In the genomic region with DNA sequence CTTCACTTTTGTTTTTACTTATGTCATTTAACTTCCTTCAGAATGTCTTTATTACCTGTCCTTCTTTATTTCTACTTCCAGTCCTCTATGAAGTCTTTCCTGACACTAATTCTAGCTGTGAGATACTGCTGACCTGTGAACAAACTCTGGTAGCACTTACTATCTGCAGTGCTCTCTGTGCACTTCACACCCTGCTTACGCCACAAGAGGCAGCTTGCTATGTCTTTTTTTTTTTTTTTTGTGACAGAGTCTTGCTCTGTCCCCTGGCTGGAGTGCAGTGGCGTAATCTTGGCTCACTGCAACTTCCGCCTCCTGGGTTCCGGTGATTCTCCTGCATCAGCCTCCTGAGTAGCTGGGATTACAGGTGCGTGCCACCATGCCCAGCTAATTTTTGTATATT, we compare ENCODE assay signal across 8 cellular contexts. TPM values are rescaled to one million over a fixed set of nuclear protein-coding genes. Genes with fewer than 3 reads are reported as not detected.
DNase-seq lines count a peak whose midpoint lies in the region; ATAC-seq, FAIRE-seq and TF ChIP-seq lines count a peak whose summit lies in the region.
"Had no signal": no experiment of that assay in that cellular context is flagged by ENCODE, and none has a peak within 500 bp of the region (broad histone marks: within the 10 kb centered on the region; RNA-seq: fewer than 3 reads in every experiment).

No MANE protein-coding gene starts in this region.

- H2AFZ ChIP-seq in GM23248: peak overlapping the region; percentile 43; the same call in 1 of the 2 replicates

- peak overlapping the region; percentile 74 for H3K27ac Mint-ChIP-seq in stimulated activated memory B cell treated with anti-CD40 and anti-IgM and Interleukin-4, amounts not matched to agents 10 μg/mL and 1 μg/mL and 100 μg/mL, for 72 hours

- ATAC-seq in Right ventricle myocardium superior (ENCODE audit: poor library complexity): peak; percentile 73
- ATAC-seq in stimulated activated memory B cell treated with anti-CD40 and anti-IgM and Interleukin-4, amounts not matched to agents 10 μg/mL and 1 μg/mL and 100 μg/mL, for 72 hours: no peak
- ATAC-seq in GM21619 (IDR thresholded peaks at IDR 0.05; ENCODE audit: unreplicated experiment): no peak

- FAIRE-seq in kidney (lab: Jason Lieb, UNC): no peak

- peaks cover 76% of the 10 kb centered on the region for H3K79me2 ChIP-seq in GM23248 (ENCODE audit: insufficient read depth)

- no peaks in the 10 kb centered on the region for H3K27me3 ChIP-seq in GM23248 (replicated peaks; ENCODE audit: insufficient read depth)

- H3K4me2 ChIP-seq in GM23248 (ENCODE audit: unreplicated experiment): peak overlapping the region; percentile 35

- WGBS in GM23248 (ENCODE audit: low coverage in 1 of 2, low lambda C conversion rate in 2 of 2, missing lambda C conversion rate in 2 of 2), 2 experiments: 88 to 90% methylated on average over 5 of the region's 5 CpGs

- no peaks in the 10 kb centered on the region for H3K9me3 Mint-ChIP-seq in stimulated activated memory B cell treated with anti-CD40 and anti-IgM and Interleukin-4, amounts not matched to agents 10 μg/mL and 1 μg/mL and 100 μg/mL, for 72 hours

- CTCF ChIA-PET in RWPE1 (lab: Yijun Ruan, JAX): interaction anchor here (1.4 kb wide), 1 partner anchor 12 kb away, joined by 7 read pairs; the partner anchor contains the start of gene STIM1

- TF ChIP-seq CTCF in RWPE1 (conservative IDR thresholded peaks at IDR 0.05; ENCODE audit: low read depth) (no peak), kidney (IDR thresholded peaks at IDR 0.05; ENCODE audit: borderline replicate concordance, extremely low read depth, insufficient read depth) (no peak)

- H3K9me3 ChIP-seq in GM23248 (ENCODE audit: low read depth) (no peaks in the 10 kb centered on the region), kidney (ENCODE audit: control insufficient read depth in 1 of 2, low read length in 2 of 2) (no peaks in the 10 kb centered on the region)

- in situ Hi-C loops in GM23248 (cut with MboI): no loop called here

- H3K36me3 ChIP-seq in GM23248 (ENCODE audit: low read depth) (no peaks in the 10 kb centered on the region), kidney (ENCODE audit: control insufficient read depth in 1 of 2, insufficient read depth in 2 of 2, low read length in 2 of 2) (no peaks in the 10 kb centered on the region)

- peaks cover 19% of the 10 kb centered on the region for H3F3A ChIP-seq in GM23248 (ENCODE audit: insufficient read depth)

- H3K9ac ChIP-seq in GM23248 (0 out of 2 replicates have a peak overlapping the region, but pooled peaks have one; percentile 11), kidney (ENCODE audit: low read length in 2 of 2) (no peak overlapping the region)

- H3K4me1 Mint-ChIP-seq in stimulated activated memory B cell treated with anti-CD40 and anti-IgM and Interleukin-4, amounts not matched to agents 10 μg/mL and 1 μg/mL and 100 μg/mL, for 72 hours: peaks cover 85% of the 10 kb centered on the region

- H3K36me3 Mint-ChIP-seq in stimulated activated memory B cell treated with anti-CD40 and anti-IgM and Interleukin-4, amounts not matched to agents 10 μg/mL and 1 μg/mL and 100 μg/mL, for 72 hours: no peaks in the 10 kb centered on the region

- DNase-seq in GM23248 (no peak), RWPE1 (ENCODE audit: low spot score) (no peak), Right ventricle myocardium superior (peak; percentile 66), amygdala (lab: John Stamatoyannopoulos, UW) (no peak), kidney (no peak)
- DNase-seq: stimulated activated CD4-positive, alpha-beta T cell treated with anti-CD3 and anti-CD28 coated beads, Interleukin-4, amount 100 ng/mL, for 4 hours had no signal

- H3K4me3 Mint-ChIP-seq in stimulated activated memory B cell treated with anti-CD40 and anti-IgM and Interleukin-4, amounts not matched to agents 10 μg/mL and 1 μg/mL and 100 μg/mL, for 72 hours: peak overlapping the region; percentile 3

- no peaks in the 10 kb centered on the region for H3K27me3 Mint-ChIP-seq in stimulated activated memory B cell treated with anti-CD40 and anti-IgM and Interleukin-4, amounts not matched to agents 10 μg/mL and 1 μg/mL and 100 μg/mL, for 72 hours

- no peaks in the 10 kb centered on the region for H3K9me2 ChIP-seq in GM23248 (ENCODE audit: insufficient read depth)

- POLR2A ChIA-PET in RWPE1 (lab: Yijun Ruan, JAX; ENCODE audit: low non-redundant PET): no interaction called here

- H3K4me1 ChIP-seq in GM23248 (ENCODE audit: insufficient read depth) (peaks cover 23% of the 10 kb centered on the region), kidney (ENCODE audit: control insufficient read depth in 1 of 2, insufficient read depth in 1 of 2, low read depth in 1 of 2, low read length in 2 of 2) (peaks cover 16 to 17% of the 10 kb centered on the region in 2 donors)

- no peaks in the 10 kb centered on the region for H4K20me1 ChIP-seq in GM23248 (ENCODE audit: insufficient read depth)

- peak overlapping the region; percentile 29 for H3K27ac ChIP-seq in GM23248
- peak overlapping the region; percentile 53; the same call in 1 of the 2 replicates for H3K27ac ChIP-seq in RWPE1
- H3K27ac ChIP-seq in kidney (ENCODE audit: low read depth in 2 of 2, low read length in 2 of 2): no peak overlapping the region

- peak overlapping the region; percentile 20; the same call in 1 of the 2 replicates for H3K4me3 ChIP-seq in GM23248
- H3K4me3 ChIP-seq in kidney (ENCODE audit: low read length in 2 of 2): no peak overlapping the region

- intact Hi-C loops in Right ventricle myocardium superior (cut with DNase I): no loop called here
- intact Hi-C loops in kidney (cut with DNase I): no loop called here

RNA-seq across cellular contexts. Expression of gene STIM1, which starts 10.7 kb away (rescaled TPM):
- total RNA-seq in GM23248 (2014; rRNA removed; shearing (Covaris generic)): 24.6 and 63.4 TPM in 2 replicates
- polyA plus RNA-seq in GM23248 (2016; fragmentation: Nextera tagmentation; extraction: Ambion mirVana) (22.0 and 22.3 TPM in 2 replicates), kidney (ENCODE audit: insufficient read depth, low read depth, low replicate concordance) (15.7 TPM)
- total RNA-seq in Right ventricle myocardium superior (27.5 TPM), kidney (68.0 TPM)

RNA-seq across cellular contexts. Expression of gene RHOG, which starts 25.4 kb away (rescaled TPM):
- total RNA-seq in GM23248 (2014; rRNA removed; shearing (Covaris generic)): 42.0 and 45.5 TPM in 2 replicates
- polyA plus RNA-seq in GM23248 (2016; fragmentation: Nextera tagmentation; extraction: Ambion mirVana): 59.5 and 61.4 TPM in 2 replicates
- total RNA-seq in Right ventricle myocardium superior: 22.3 TPM
- total RNA-seq in kidney: 56.0 TPM
- 43.1 TPM for polyA plus RNA-seq in kidney (ENCODE audit: insufficient read depth, low read depth, low replicate concordance)

RNA-seq across cellular contexts. Expression of gene PGAP2, which starts 57.8 kb away (rescaled TPM):
- total RNA-seq in GM23248 (2014; rRNA removed; shearing (Covaris generic)): 10.1 and 19.0 TPM in 2 replicates
- 14.7 and 17.8 TPM in 2 replicates for polyA plus RNA-seq in GM23248 (2016; fragmentation: Nextera tagmentation; extraction: Ambion mirVana)
- total RNA-seq in Right ventricle myocardium superior: 26.8 TPM
- total RNA-seq in kidney: 19.5 TPM
- 17.5 TPM for polyA plus RNA-seq in kidney (ENCODE audit: insufficient read depth, low read depth, low replicate concordance)

Comparison
In these comparisons a context has a peak if more than half of its experiments do, and no peak if none do; other contexts are left out.
1. H3K27ac ChIP-seq: peak in GM23248 (single experiment) and RWPE1 (single experiment); none in kidney (0 of 2).